7 cellular contexts compared by ENCODE assay signal in genomic region chr5:10441992-10442435, GRCh38. TPM values are rescaled to one million over a fixed set of nuclear protein-coding genes. Genes with fewer than 3 reads are reported as not detected.
DNase-seq lines count a peak whose midpoint lies in the region; ATAC-seq and TF ChIP-seq lines count a peak whose summit lies in the region.

No MANE protein-coding gene starts in this region.

- ATAC-seq in GM18505 (IDR thresholded peaks at IDR 0.05; ENCODE audit: unreplicated experiment) (peak; percentile 43), GM21723 (IDR thresholded peaks at IDR 0.05; ENCODE audit: unreplicated experiment) (peak; percentile 51)

- no peak for DNase-seq in Jurkat, Clone E6-1 (ENCODE audit: low read depth, low spot score)
- DNase-seq in coronary artery (ENCODE audit: low spot score), result no peak
- DNase-seq in foreskin melanocyte, result no peak
- DNase-seq in ecto neural progenitor cell (ENCODE audit: low spot score), result no peak

- H3K4me1 ChIP-seq in mononuclear cell (ENCODE audit: insufficient read depth, low read length), result peaks cover 57% of the 10 kb centered on the region

- H3K4me3 ChIP-seq in Jurkat, Clone E6-1 (ENCODE audit: low read length), result peak overlapping the region; percentile 66
- H3K4me3 ChIP-seq in coronary artery, result peak overlapping the region; percentile 86
- peak overlapping the region; percentile 56 for H3K4me3 ChIP-seq in mononuclear cell (ENCODE audit: low read length)

- no peaks in the 10 kb centered on the region for H3K27me3 ChIP-seq in mononuclear cell (ENCODE audit: insufficient read depth, low read length)

- TF ChIP-seq POLR2A in GM18505 (IDR thresholded peaks at IDR 0.05; ENCODE audit: borderline replicate concordance, extremely low read depth, insufficient read depth, insufficient read length), result no peak

- H3K27ac ChIP-seq in coronary artery, result peak overlapping the region in 1 of 2 donors; percentile 31

- TF ChIP-seq CTCF in coronary artery (IDR thresholded peaks at IDR 0.05), result no peak

- H3K9me3 ChIP-seq in mononuclear cell (ENCODE audit: low read depth, low read length), result no peaks in the 10 kb centered on the region

RNA-seq across cellular contexts. Expression of gene ROPN1L, which starts 0.3 kb away (rescaled TPM):
- polyA plus RNA-seq in Jurkat, Clone E6-1 (2012; ENCODE audit: insufficient read depth, insufficient read length), result 0.82 TPM
- total RNA-seq in mononuclear cell, result 0.42 TPM
